ENCODE assay signal across 8 cellular contexts in genomic region chr13:45464687-45465453, GRCh38. TPM values are rescaled to one million over a fixed set of nuclear protein-coding genes. Genes with fewer than 3 reads are reported as not detected.
DNase-seq lines count a peak whose midpoint lies in the region; FAIRE-seq and TF ChIP-seq lines count a peak whose summit lies in the region.

Gene COG3, plus strand, starts transcription at chr13:45464939. Its CDS starts 98 bp downstream, at chr13:45465037.

- DNase-seq in GM06990 (ENCODE audit: extremely low read depth, insufficient read length), result peak; percentile 96
- DNase-seq in HFFc6, result peak; percentile 98
- peak; percentile 98 for DNase-seq in NB4 (ENCODE audit: low read depth)
- DNase-seq in SK-N-MC (ENCODE audit: low read depth, low spot score), result peak; percentile 88
- DNase-seq in activated naive CD4-positive, alpha-beta T cell treated with anti-CD3 and anti-CD28 coated beads, Interleukin-2, amount 10 ng/mL, durations not matched to agents 7 days and 5 days, result peak; percentile 97
- DNase-seq in frontal cortex (ENCODE audit: low spot score in 2 of 2), result peak; percentile 92 to 97
- peak; percentile 86 for DNase-seq in neuronal stem cell (ENCODE audit: low spot score)

- H3K27ac Mint-ChIP-seq in HFFc6, result peak within 1 kb of the TSS; percentile 83
- peak within 1 kb of the TSS; percentile 93 for H3K27ac Mint-ChIP-seq in activated naive CD4-positive, alpha-beta T cell treated with anti-CD3 and anti-CD28 coated beads, Interleukin-2, amount 10 ng/mL, durations not matched to agents 7 days and 5 days

- peak; percentile 65 for FAIRE-seq in frontal cortex (lab: Jason Lieb, UNC)

- H3K14ac ChIP-seq in neuronal stem cell (ENCODE audit: low read length), result peak within 1 kb of the TSS; percentile 99

- no peaks in the 10 kb centered on the region for H3K79me1 ChIP-seq in neuronal stem cell (ENCODE audit: low read depth, low read length)

- no peaks in the 10 kb centered on the region for H3K9me3 Mint-ChIP-seq in HFFc6
- H3K9me3 Mint-ChIP-seq in activated naive CD4-positive, alpha-beta T cell treated with anti-CD3 and anti-CD28 coated beads, Interleukin-2, amount 10 ng/mL, durations not matched to agents 7 days and 5 days, result peaks cover under 1% of the 10 kb centered on the region

- peak within 1 kb of the TSS; percentile 59 for H2BK15ac ChIP-seq in neuronal stem cell (ENCODE audit: low read length)

- peak within 1 kb of the TSS; percentile 95 for H3K23ac ChIP-seq in neuronal stem cell (ENCODE audit: low read depth, low read length, poor library complexity)

- H3K4me3 ChIP-seq in GM06990 (replicated peaks; ENCODE audit: low read depth, low read length) (peak within 1 kb of the TSS; percentile 99), NB4 (ENCODE audit: low read depth, low read length) (peak within 1 kb of the TSS; percentile 86), SK-N-MC (peak within 1 kb of the TSS; percentile 84), neuronal stem cell (ENCODE audit: low read length in 2 of 2) (peak within 1 kb of the TSS; percentile 96 to 99)

- H3K9ac ChIP-seq in SK-N-MC (ENCODE audit: insufficient read length) (peak within 1 kb of the TSS; percentile 86), neuronal stem cell (ENCODE audit: low read depth, low read length, poor library complexity) (peak within 1 kb of the TSS; percentile 99)

- H3K27ac ChIP-seq in SK-N-MC (peak within 1 kb of the TSS; percentile 27), neuronal stem cell (replicated peaks; ENCODE audit: low read length) (peak within 1 kb of the TSS; percentile 98)

- WGBS in neuronal stem cell (ENCODE audit: extremely low coverage in 2 of 2, insufficient read length in 2 of 2, insufficient replicate concordance in 1 of 2), 2 donors, result no CpG with 5 or more reads among the region's 63 CpGs

- H2BK120ac ChIP-seq in neuronal stem cell (ENCODE audit: low read depth, low read length), result no peak within 1 kb of the TSS

- peak within 1 kb of the TSS; percentile 80 for H3K4me2 ChIP-seq in neuronal stem cell (ENCODE audit: insufficient read depth, low read length, poor library complexity, severe bottlenecking)

- peaks cover 22% of the 10 kb centered on the region for H3K36me3 Mint-ChIP-seq in HFFc6 (ENCODE audit: low read depth)
- H3K36me3 Mint-ChIP-seq in activated naive CD4-positive, alpha-beta T cell treated with anti-CD3 and anti-CD28 coated beads, Interleukin-2, amount 10 ng/mL, durations not matched to agents 7 days and 5 days, result peaks cover 15% of the 10 kb centered on the region

- TF ChIP-seq POLR2A in NB4 (IDR thresholded peaks at IDR 0.05; ENCODE audit: extremely low read depth, insufficient read length), result peak; percentile 84

- H3K18ac ChIP-seq in neuronal stem cell (ENCODE audit: low read length), result peak within 1 kb of the TSS; percentile 100

- no peaks in the 10 kb centered on the region for H3K27me3 ChIP-seq in GM06990 (replicated peaks; ENCODE audit: control insufficient read depth, insufficient read depth, low read length)
- peaks cover 0 to 4% (median 2%) of the 10 kb centered on the region in 3 experiments for H3K27me3 ChIP-seq in neuronal stem cell (ENCODE audit: control insufficient read depth in 3 of 3, insufficient read depth in 3 of 3, low read depth in 1 of 3, low read length in 3 of 3)

- peak within 1 kb of the TSS; percentile 94 for H2BK5ac ChIP-seq in neuronal stem cell (ENCODE audit: low read length)

- peaks cover 5% of the 10 kb centered on the region; the same call in 1 of the 2 replicates for H3K27me3 Mint-ChIP-seq in HFFc6 (ENCODE audit: insufficient read depth)
- no peaks in the 10 kb centered on the region for H3K27me3 Mint-ChIP-seq in activated naive CD4-positive, alpha-beta T cell treated with anti-CD3 and anti-CD28 coated beads, Interleukin-2, amount 10 ng/mL, durations not matched to agents 7 days and 5 days

- H2AK5ac ChIP-seq in neuronal stem cell (ENCODE audit: low read depth, low read length), result peak within 1 kb of the TSS; percentile 90

- H3K4me1 Mint-ChIP-seq in HFFc6 (ENCODE audit: low read depth), result peaks cover 47% of the 10 kb centered on the region
- H3K4me1 Mint-ChIP-seq in activated naive CD4-positive, alpha-beta T cell treated with anti-CD3 and anti-CD28 coated beads, Interleukin-2, amount 10 ng/mL, durations not matched to agents 7 days and 5 days, result peaks cover 44% of the 10 kb centered on the region

- peaks cover 3 to 5% of the 10 kb centered on the region in 2 donors for H3K4me1 ChIP-seq in neuronal stem cell (ENCODE audit: control insufficient read depth in 2 of 2, insufficient read depth in 1 of 2, low read depth in 1 of 2, low read length in 2 of 2)

- H3K36me3 ChIP-seq in GM06990 (ENCODE audit: control insufficient read depth, insufficient read depth, low read length), result no peaks in the 10 kb centered on the region
- peaks cover 3% of the 10 kb centered on the region; the same call in 1 of the 2 replicates for H3K36me3 ChIP-seq in SK-N-MC (ENCODE audit: insufficient read depth, low read length)
- H3K36me3 ChIP-seq in neuronal stem cell (replicated peaks in 1 of 2; ENCODE audit: control insufficient read depth in 2 of 2, insufficient read depth in 2 of 2, low read length in 2 of 2), result peaks cover 0 to 11% of the 10 kb centered on the region in 2 donors

- H2AFZ ChIP-seq in neuronal stem cell (ENCODE audit: low read length), result peak within 1 kb of the TSS; percentile 98

- no peak within 1 kb of the TSS for H4K91ac ChIP-seq in neuronal stem cell (ENCODE audit: low read depth, low read length, poor library complexity)

- H3K9me3 ChIP-seq in SK-N-MC (ENCODE audit: low read depth, low read length) (no peaks in the 10 kb centered on the region), neuronal stem cell (replicated peaks in 1 of 2; ENCODE audit: control insufficient read depth in 2 of 2, insufficient read depth in 1 of 2, low read depth in 1 of 2, low read length in 2 of 2) (no peaks in the 10 kb centered on the region)

- peak within 1 kb of the TSS; percentile 78 for H2BK12ac ChIP-seq in neuronal stem cell (ENCODE audit: low read length)

- H3K4ac ChIP-seq in neuronal stem cell (ENCODE audit: low read length), result peak within 1 kb of the TSS; percentile 53

- TF ChIP-seq CTCF in GM06990 (IDR thresholded peaks at IDR 0.05; ENCODE audit: insufficient read depth, low read length, poor library complexity, severe bottlenecking) (peak; percentile 26), HFFc6 (IDR thresholded peaks at IDR 0.05) (peak; percentile 61), NB4 (IDR thresholded peaks at IDR 0.05; ENCODE audit: low read depth, low read length) (peak; percentile 1), subcutaneous adipose tissue (IDR thresholded peaks at IDR 0.05; ENCODE audit: low read depth) (no peak)

- CTCF ChIA-PET in activated naive CD4-positive, alpha-beta T cell treated with anti-CD3 and anti-CD28 coated beads, Interleukin-2, amount 10 ng/mL, durations not matched to agents 7 days and 5 days (lab: Charles Lee), result interaction anchor here (0.7 to 1.2 kb wide), 4 partner anchors 9 to 49 kb away, joined by 3 read pairs; no protein-coding TSS in a partner anchor

- H3K4me3 Mint-ChIP-seq in HFFc6, result peak within 1 kb of the TSS; percentile 92
- H3K4me3 Mint-ChIP-seq in activated naive CD4-positive, alpha-beta T cell treated with anti-CD3 and anti-CD28 coated beads, Interleukin-2, amount 10 ng/mL, durations not matched to agents 7 days and 5 days, result peak within 1 kb of the TSS; percentile 75

- no peak within 1 kb of the TSS for H4K8ac ChIP-seq in neuronal stem cell (ENCODE audit: low read depth, low read length)

RNA-seq across cellular contexts. Expression of gene COG3, which starts in this region (rescaled TPM):
- total RNA-seq in HFFc6 (2021; fragmentation: NEBNext Ultra II Directional; extraction: Animal tissue kit (Norgen Biotek cat#: 25700)), result 10 to 100 TPM; 17.5 to 22.2 (median 20.7) TPM
- 43.6 TPM for total RNA-seq in frontal cortex
- polyA plus RNA-seq in neuronal stem cell (2013, experiment 1 of 2), result 11.3 TPM
- 9.8 TPM for polyA plus RNA-seq in neuronal stem cell (2013, experiment 2 of 2)
- 10 to 100 TPM; 19.0 to 32.1 (median 26.7) TPM for total RNA-seq in subcutaneous adipose tissue

Comparison
In these comparisons a context has a peak if more than half of its experiments do, and no peak if none do; other contexts are left out.
1. Peak in every context shown above with its lines: DNase-seq, H3K4me3 ChIP-seq and H3K27ac ChIP-seq.